3 cellular contexts compared by ENCODE assay signal in the genomic region with DNA sequence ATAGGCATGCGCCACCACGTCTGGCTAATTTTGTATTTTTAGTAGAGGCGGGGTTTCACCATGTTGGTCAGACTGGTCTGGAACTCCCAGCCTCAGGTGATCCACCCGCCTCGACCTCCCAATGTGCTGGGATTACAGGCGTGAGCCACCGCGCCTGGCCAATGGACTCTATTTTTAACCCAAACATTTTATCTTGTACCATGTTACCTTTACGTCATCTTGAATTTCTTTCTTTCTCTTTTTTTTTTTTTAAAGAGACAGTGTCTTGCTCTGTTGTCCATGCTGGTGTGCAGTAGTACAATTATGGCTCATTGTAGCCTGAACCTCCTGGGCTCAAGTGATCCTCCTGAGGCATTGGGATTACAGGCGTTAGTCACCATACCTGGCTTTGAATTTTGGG.
TF ChIP-seq lines count a peak whose summit lies in the region.
"Not testable (repeated sequence)": the region's sequence is repeated elsewhere in the genome, so short reads cannot be mapped to it uniquely, and the experiment has no call there.

No MANE protein-coding gene starts in this region.

TF ChIP-seq in HEK293T, 16 proteins besides CTCF, POLR2A, EP300 and RAD21:
- TF ChIP-seq ZNF384 (IDR thresholded peaks at IDR 0.05): peak; percentile 73
TF ChIP-seq in HEK293T: peak in this region for 1; not testable (repeated sequence) for 15.

TF ChIP-seq in K562, 482 proteins besides CTCF, POLR2A, EP300 and RAD21:
- TF ChIP-seq CREM (IDR thresholded peaks at IDR 0.05; ENCODE audit: low read depth) (peak; percentile 29; the same call in 1 of the 2 replicates), MEF2A (IDR thresholded peaks at IDR 0.05; ENCODE audit: control insufficient read depth, low read depth, low read length) (peak; percentile 71; the same call in 1 of the 2 replicates), ZNF384 (IDR thresholded peaks at IDR 0.05; ENCODE audit: low read depth, low read length) (peak; percentile 99), MAX (CRISPR knock-in tag; IDR thresholded peaks at IDR 0.05) (peak; percentile 16; the same call in 1 of the 2 replicates), JUND (IDR thresholded peaks at IDR 0.05; ENCODE audit: borderline replicate concordance, low read depth, low read length) (peak; percentile 13; the same call in 1 of the 2 replicates), ATF7 (IDR thresholded peaks at IDR 0.05) (peak; percentile 79), DPF2 (IDR thresholded peaks at IDR 0.05) (0 out of 2 replicates have a peak, but pooled peaks have one; percentile 24), MEF2D (tag; conservative IDR thresholded peaks at IDR 0.05; ENCODE audit: low read depth) (peak; percentile 84), ATF1 (tag; IDR thresholded peaks at IDR 0.05) (peak; percentile 57; the same call in 1 of the 2 replicates)
- not testable (repeated sequence) for TF ChIP-seq JUND (tag; IDR thresholded peaks at IDR 0.05; ENCODE audit: borderline replicate concordance, low read depth, low read length); ATF1 (CRISPR knock-in tag; IDR thresholded peaks at IDR 0.05)
- TF ChIP-seq, protein P1, sequence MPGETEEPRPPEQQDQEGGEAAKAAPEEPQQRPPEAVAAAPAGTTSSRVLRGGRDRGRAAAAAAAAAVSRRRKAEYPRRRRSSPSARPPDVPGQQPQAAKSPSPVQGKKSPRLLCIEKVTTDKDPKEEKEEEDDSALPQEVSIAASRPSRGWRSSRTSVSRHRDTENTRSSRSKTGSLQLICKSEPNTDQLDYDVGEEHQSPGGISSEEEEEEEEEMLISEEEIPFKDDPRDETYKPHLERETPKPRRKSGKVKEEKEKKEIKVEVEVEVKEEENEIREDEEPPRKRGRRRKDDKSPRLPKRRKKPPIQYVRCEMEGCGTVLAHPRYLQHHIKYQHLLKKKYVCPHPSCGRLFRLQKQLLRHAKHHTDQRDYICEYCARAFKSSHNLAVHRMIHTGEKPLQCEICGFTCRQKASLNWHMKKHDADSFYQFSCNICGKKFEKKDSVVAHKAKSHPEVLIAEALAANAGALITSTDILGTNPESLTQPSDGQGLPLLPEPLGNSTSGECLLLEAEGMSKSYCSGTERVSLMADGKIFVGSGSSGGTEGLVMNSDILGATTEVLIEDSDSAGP (CRISPR knock-in tag; IDR thresholded peaks at IDR 0.05): peak; percentile 96
- TF ChIP-seq, protein P2, sequence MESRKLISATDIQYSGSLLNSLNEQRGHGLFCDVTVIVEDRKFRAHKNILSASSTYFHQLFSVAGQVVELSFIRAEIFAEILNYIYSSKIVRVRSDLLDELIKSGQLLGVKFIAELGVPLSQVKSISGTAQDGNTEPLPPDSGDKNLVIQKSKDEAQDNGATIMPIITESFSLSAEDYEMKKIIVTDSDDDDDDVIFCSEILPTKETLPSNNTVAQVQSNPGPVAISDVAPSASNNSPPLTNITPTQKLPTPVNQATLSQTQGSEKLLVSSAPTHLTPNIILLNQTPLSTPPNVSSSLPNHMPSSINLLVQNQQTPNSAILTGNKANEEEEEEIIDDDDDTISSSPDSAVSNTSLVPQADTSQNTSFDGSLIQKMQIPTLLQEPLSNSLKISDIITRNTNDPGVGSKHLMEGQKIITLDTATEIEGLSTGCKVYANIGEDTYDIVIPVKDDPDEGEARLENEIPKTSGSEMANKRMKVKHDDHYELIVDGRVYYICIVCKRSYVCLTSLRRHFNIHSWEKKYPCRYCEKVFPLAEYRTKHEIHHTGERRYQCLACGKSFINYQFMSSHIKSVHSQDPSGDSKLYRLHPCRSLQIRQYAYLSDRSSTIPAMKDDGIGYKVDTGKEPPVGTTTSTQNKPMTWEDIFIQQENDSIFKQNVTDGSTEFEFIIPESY (CRISPR knock-in tag; IDR thresholded peaks at IDR 0.05): peak; percentile 19; the same call in 1 of the 2 replicates

TF ChIP-seq in HepG2, 621 proteins besides CTCF, POLR2A, EP300 and RAD21:
- 0 out of 2 replicates have a peak, but pooled peaks have one; percentile 15 for TF ChIP-seq ZNF362 (CRISPR knock-in tag; IDR thresholded peaks at IDR 0.05; ENCODE audit: borderline replicate concordance)
